Comparison of ENCODE assay signal across 8 cellular contexts in the genomic region with DNA sequence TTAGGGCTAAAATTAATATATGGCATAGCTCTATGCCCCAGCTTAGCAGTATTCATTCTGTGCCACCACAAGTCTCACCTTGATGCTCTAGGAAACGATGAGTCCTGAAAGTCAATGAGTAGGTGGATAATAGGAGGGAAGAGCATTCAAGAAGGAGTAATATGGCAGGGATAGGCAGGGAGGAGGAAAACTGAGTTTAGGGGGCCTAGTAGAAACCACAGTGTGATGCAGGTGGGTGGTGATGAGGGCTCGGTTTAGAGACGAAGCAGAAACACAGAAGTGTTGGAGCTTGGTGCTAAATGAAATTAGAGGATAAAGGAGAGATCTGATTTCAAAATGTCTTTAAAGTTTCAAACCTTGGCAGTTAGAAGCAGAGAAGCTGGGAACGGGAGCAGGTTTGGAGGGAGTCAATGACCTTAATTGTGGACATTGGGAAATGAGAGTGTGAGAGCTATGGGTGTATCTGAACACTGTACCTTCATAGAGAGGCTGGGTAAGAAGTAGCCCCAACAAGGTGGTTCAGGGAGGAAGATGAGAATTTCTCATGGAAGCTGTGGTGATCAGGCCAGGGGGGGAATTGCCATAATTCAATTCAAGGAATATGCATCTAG.
"Had no signal": no experiment of that assay in that cellular context is flagged by ENCODE, and none has a peak within 500 bp of the region (broad histone marks: within the 10 kb centered on the region; RNA-seq: fewer than 3 reads in every experiment).

No MANE protein-coding gene starts in this region.

- H3K4me1 Mint-ChIP-seq: IgD-negative memory B cell had no signal

- H3K4me2 ChIP-seq: GM23338 had no signal

- H3K4me3 ChIP-seq: GM23338 had no signal

- H3K36me3 Mint-ChIP-seq: IgD-negative memory B cell had no signal

- H3K9me3 Mint-ChIP-seq: GM23338, H9, IgD-negative memory B cell had no signal

- DNase-seq: H9, HCEC 1CT, KBM-7 had no signal

- H3K27ac Mint-ChIP-seq: GM23338, H9, IgD-negative memory B cell had no signal

- FAIRE-seq: H1, H54, HTR-8/SVneo had no signal

- ATAC-seq: GM23338 had no signal

- H3K4me3 Mint-ChIP-seq: GM23338, H9, IgD-negative memory B cell had no signal
